In the genomic region with DNA sequence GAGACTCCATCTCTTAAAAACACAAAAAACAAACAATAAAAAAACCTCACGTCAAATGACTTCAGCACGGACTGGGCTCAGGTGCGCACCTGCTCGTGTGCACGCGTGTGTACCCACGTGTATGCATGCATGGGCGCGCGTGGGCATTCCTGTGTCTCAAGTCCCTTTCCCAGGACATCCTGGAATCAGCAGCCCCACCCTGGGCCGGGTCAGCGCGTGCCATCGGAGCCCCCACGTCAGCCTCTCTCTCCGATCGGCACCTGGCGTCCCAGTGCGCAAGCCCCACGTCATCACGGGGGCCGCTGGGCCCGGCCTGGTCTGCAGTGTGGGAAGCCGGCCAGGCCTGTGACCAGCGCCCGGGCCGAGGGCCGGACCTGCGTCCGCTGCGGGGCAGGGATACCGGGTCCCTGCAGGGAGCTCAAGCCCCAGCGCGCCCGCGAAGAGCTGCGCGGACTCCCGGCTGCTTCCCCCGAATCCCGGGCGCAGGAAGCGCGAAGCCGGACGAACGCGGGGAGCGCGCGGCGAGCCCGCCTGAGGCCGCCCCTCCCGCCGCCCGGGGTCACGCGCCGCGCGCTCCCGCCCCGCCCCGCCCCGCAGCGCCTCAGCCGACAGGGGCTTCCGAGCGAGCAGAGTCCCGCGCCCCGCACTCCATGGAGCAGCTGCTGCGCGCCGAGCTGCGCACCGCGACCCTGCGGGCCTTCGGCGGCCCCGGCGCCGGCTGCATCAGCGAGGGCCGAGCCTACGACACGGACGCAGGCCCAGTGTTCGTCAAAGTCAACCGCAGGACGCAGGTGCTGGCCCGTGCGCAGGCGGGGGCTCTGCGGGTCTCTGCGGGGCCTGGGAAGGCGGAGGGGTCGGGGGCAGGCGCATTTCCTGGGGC, we compare ENCODE assay signal across 8 cellular contexts. TPM values are rescaled to one million over a fixed set of nuclear protein-coding genes. Genes with fewer than 3 reads are reported as not detected.
A peak's percentile ranks its signal among the peaks of the same experiment; 100 is the strongest.
DNase-seq lines count a peak whose midpoint lies in the region; ATAC-seq and TF ChIP-seq lines count a peak whose summit lies in the region.

Gene FN3K (plus strand): TSS at position 629 of the 880 bp plus-strand sequence. CDS start 22 bp downstream, at position 651.

- peak; percentile 71 for TF ChIP-seq EP300 in suprapubic skin (IDR thresholded peaks at IDR 0.05)

- H3K4me3 ChIP-seq in esophagus (ENCODE audit: low read depth in 1 of 2, low read length in 2 of 2) (peak within 1 kb of the TSS; percentile 66 to 79), suprapubic skin (peak within 1 kb of the TSS; percentile 74)

- TF ChIP-seq POLR2A in suprapubic skin (IDR thresholded peaks at IDR 0.05) = no peak

- H3K4me1 ChIP-seq in esophagus (ENCODE audit: control insufficient read depth in 2 of 2, insufficient read depth in 2 of 2, low read length in 1 of 2) = peaks cover 0 to 4% of the 10 kb centered on the region in 2 donors
- H3K4me1 ChIP-seq in suprapubic skin = peaks cover 17% of the 10 kb centered on the region

- H3K9me3 ChIP-seq in esophagus (ENCODE audit: control insufficient read depth in 2 of 2, insufficient read depth in 1 of 2, low read depth in 1 of 2, low read length in 1 of 2) = peaks cover 0 to 8% of the 10 kb centered on the region in 2 donors
- H3K9me3 ChIP-seq in suprapubic skin = no peaks in the 10 kb centered on the region

- TF ChIP-seq CTCF in suprapubic skin (IDR thresholded peaks at IDR 0.05) = no peak

- 4 to 6% methylated on average over 57 to 101 of the region's 101 CpGs for WGBS in esophagus, 2 donors
- WGBS in suprapubic skin = 16% methylated on average over 10 of the region's 101 CpGs

- DNase-seq in DMS53 treated with DMSO at 0.1 percent for 48 hours (lab: John Stamatoyannopoulos, UW; ENCODE audit: unreplicated experiment) = peak; percentile 58
- DNase-seq in NCI-H1105 treated with DMSO at 0.1 percent for 48 hours (lab: John Stamatoyannopoulos, UW) = peak; percentile 38
- peak; percentile 68 for DNase-seq in activated CD8-positive, alpha-beta memory T cell treated with anti-CD3 and anti-CD28 coated beads, Interleukin-2, amount 50 U/mL, for 48 hours
- DNase-seq in mesenteric fat pad (ENCODE audit: low spot score) = no peak
- DNase-seq in suprapubic skin (ENCODE audit: low spot score in 2 of 2) = peak; percentile 78 to 87

- ATAC-seq in GM19324 (IDR thresholded peaks at IDR 0.05; ENCODE audit: low FRiP score, unreplicated experiment) (no peak), HG03571 (IDR thresholded peaks at IDR 0.05; ENCODE audit: unreplicated experiment) (no peak)

- H3K36me3 ChIP-seq in esophagus (ENCODE audit: control insufficient read depth in 2 of 2, insufficient read depth in 2 of 2, low read length in 1 of 2) (no peaks in the 10 kb centered on the region), suprapubic skin (peaks cover 10% of the 10 kb centered on the region)

- H3K27ac ChIP-seq in esophagus (ENCODE audit: low read depth in 2 of 2, low read length in 1 of 2) (peak within 1 kb of the TSS; percentile 51 to 52), suprapubic skin (peak within 1 kb of the TSS; percentile 69)

- H3K27me3 ChIP-seq in esophagus (ENCODE audit: control insufficient read depth in 1 of 2, insufficient read depth in 2 of 2, low read length in 2 of 2) (no peaks in the 10 kb centered on the region), suprapubic skin (no peaks in the 10 kb centered on the region)

RNA-seq across cellular contexts. Expression of gene FN3K, which starts in this region (rescaled TPM):
- 1 to 10 TPM; 2.7 to 3.7 TPM for polyA plus RNA-seq in esophagus
- total RNA-seq in mesenteric fat pad (19.3 TPM), suprapubic skin (10 to 100 TPM in 1 of 4 donors, 1 to 10 TPM in 3; 2.0 to 19.2 (median 4.2) TPM)
